In genomic region chr18:6269933-6270332, GRCh38 we compare ENCODE assay signal across 28 cellular contexts.
"Had no signal": no experiment of that assay in that cellular context is flagged by ENCODE, and none has a peak within 500 bp of the region (broad histone marks: within the 10 kb centered on the region; RNA-seq: fewer than 3 reads in every experiment).

No MANE protein-coding gene starts in this region.

- H3K27me3 Mint-ChIP-seq: activated CD4-positive, alpha-beta memory T cell treated with anti-CD3 and anti-CD28 coated beads, Interleukin-2, amount 10 ng/mL, durations not matched to agents 7 days and 5 days; activated naive CD8-positive, alpha-beta T cell treated with anti-CD3 and anti-CD28 coated beads for 36 hours; activated T-cell treated with anti-CD3 and anti-CD28 coated beads, Interleukin-2, amount 50 U/mL, for 24 hours; activated T-helper 17 cell treated with anti-CD3 and anti-CD28 coated beads, Interleukin-2, amount 50 U/mL, for 72 hours had no signal

- H3K27ac ChIP-seq: adrenal gland, ascending aorta, cardiac muscle cell, gastroesophageal sphincter, spleen, tibial nerve, WERI-Rb-1 had no signal

- H3K9me3 Mint-ChIP-seq: activated T-cell treated with anti-CD3 and anti-CD28 coated beads, Interleukin-2, amount 50 U/mL, for 24 hours had no signal

- H3K4me3 Mint-ChIP-seq: activated CD4-positive, alpha-beta memory T cell treated with anti-CD3 and anti-CD28 coated beads, Interleukin-2, amount 10 ng/mL, durations not matched to agents 7 days and 5 days; activated naive CD8-positive, alpha-beta T cell treated with anti-CD3 and anti-CD28 coated beads for 36 hours; activated T-cell treated with anti-CD3 and anti-CD28 coated beads, Interleukin-2, amount 50 U/mL, for 24 hours; activated T-helper 17 cell treated with anti-CD3 and anti-CD28 coated beads, Interleukin-2, amount 50 U/mL, for 72 hours; brain; T-helper 1 cell treated with Interleukin-12 subunit alpha and Interleukin-12 subunit beta and Interleukin-4 antibody, amounts not matched to agents 30 μg/mL and 1 μg/mL, for 36 hours had no signal

- H3K4me1 Mint-ChIP-seq: activated naive CD8-positive, alpha-beta T cell treated with anti-CD3 and anti-CD28 coated beads for 36 hours; activated T-helper 17 cell treated with anti-CD3 and anti-CD28 coated beads, Interleukin-2, amount 50 U/mL, for 72 hours had no signal

- H3K36me3 Mint-ChIP-seq: activated naive CD8-positive, alpha-beta T cell treated with anti-CD3 and anti-CD28 coated beads for 36 hours; brain; naive thymus-derived CD8-positive, alpha-beta T cell had no signal

- H3K4me3 ChIP-seq: adrenal gland, ascending aorta, cardiac muscle cell, gastroesophageal sphincter, spleen, tibial nerve had no signal

- H3K27ac Mint-ChIP-seq: activated CD4-positive, alpha-beta memory T cell treated with anti-CD3 and anti-CD28 coated beads, Interleukin-2, amount 10 ng/mL, durations not matched to agents 7 days and 5 days; activated naive CD8-positive, alpha-beta T cell treated with anti-CD3 and anti-CD28 coated beads for 36 hours; activated T-cell treated with anti-CD3 and anti-CD28 coated beads, Interleukin-2, amount 50 U/mL, for 24 hours; activated T-helper 17 cell treated with anti-CD3 and anti-CD28 coated beads, Interleukin-2, amount 50 U/mL, for 72 hours; naive thymus-derived CD8-positive, alpha-beta T cell; T-helper 1 cell treated with Interleukin-12 subunit alpha and Interleukin-12 subunit beta and Interleukin-4 antibody, amounts not matched to agents 30 μg/mL and 1 μg/mL, for 36 hours had no signal

- H3K36me3 ChIP-seq: adrenal gland, ascending aorta, cardiac muscle cell, gastroesophageal sphincter, tibial nerve, WERI-Rb-1 had no signal

- DNase-seq: activated CD4-positive, alpha-beta memory T cell treated with anti-CD3 and anti-CD28 coated beads, Interleukin-2, amount 10 ng/mL, durations not matched to agents 7 days and 5 days; activated CD4-positive, alpha-beta T cell treated with anti-CD3 and anti-CD28 coated beads for 48 hours; activated CD8-positive, alpha-beta memory T cell treated with anti-CD3 and anti-CD28 coated beads, Interleukin-2, amount 50 U/mL, for 48 hours; activated naive CD8-positive, alpha-beta T cell treated with anti-CD3 and anti-CD28 coated beads for 36 hours; activated T-cell treated with anti-CD3 and anti-CD28 coated beads, Interleukin-2, amount 50 U/mL, for 24 hours; adrenal gland; cortex of kidney; head of caudate nucleus; hippocampal formation; kidney; left colon; mammary epithelial cell; naive thymus-derived CD8-positive, alpha-beta T cell; posterior cingulate gyrus; right cardiac atrium; spleen; stimulated activated CD4-positive, alpha-beta T cell treated with anti-CD3 and anti-CD28 coated beads, Interleukin-2, amount 100 ng/mL, for 48 hours; stimulated activated naive CD4-positive, alpha-beta T cell treated with Interleukin-2 at 50 U/mL for 16 hours; T1000; WERI-Rb-1 had no signal

- ATAC-seq: activated CD4-positive, CD25-positive, alpha-beta regulatory T cell treated with anti-CD3 and anti-CD28 coated beads, Interleukin-2, amount 50 U/mL, for 24 hours; activated T-helper 17 cell treated with anti-CD3 and anti-CD28 coated beads, Interleukin-2, amount 50 U/mL, for 72 hours; gastroesophageal sphincter; left colon; naive thymus-derived CD8-positive, alpha-beta T cell; right cardiac atrium had no signal

- H3K4me1 ChIP-seq: adrenal gland, ascending aorta, gastroesophageal sphincter, spleen, tibial nerve had no signal

- H3K27me3 ChIP-seq: adrenal gland, ascending aorta, cardiac muscle cell, gastroesophageal sphincter, spleen, tibial nerve had no signal

- H3K9me3 ChIP-seq: adrenal gland, ascending aorta, gastroesophageal sphincter, spleen, tibial nerve had no signal
